19 cellular contexts compared by ENCODE assay signal in genomic region chr7:120021085-120021484, GRCh38.
"Had no signal": no experiment of that assay in that cellular context is flagged by ENCODE, and none has a peak within 500 bp of the region (broad histone marks: within the 10 kb centered on the region; RNA-seq: fewer than 3 reads in every experiment).

No MANE protein-coding gene starts in this region.

- H3K4me1 ChIP-seq: body of pancreas, gastrocnemius medialis, heart right ventricle, pancreas, tibial artery, vagina had no signal

- H3K36me3 Mint-ChIP-seq: stimulated activated effector memory CD8-positive, alpha-beta T cell treated with anti-CD3 and anti-CD28 coated beads, Interleukin-12 subunit alpha, Interleukin-12 subunit beta, amount 100 ng/mL, for 72 hours had no signal

- ATAC-seq: activated CD8-positive, alpha-beta T cell treated with anti-CD3 and anti-CD28 coated beads for 36 hours; body of pancreas; gastrocnemius medialis; heart right ventricle; pancreas; stimulated activated effector memory CD8-positive, alpha-beta T cell treated with anti-CD3 and anti-CD28 coated beads, Interleukin-12 subunit alpha, Interleukin-12 subunit beta, amount 100 ng/mL, for 72 hours had no signal

- H3K4me1 Mint-ChIP-seq: neural crest cell; stimulated activated effector memory CD8-positive, alpha-beta T cell treated with anti-CD3 and anti-CD28 coated beads, Interleukin-12 subunit alpha, Interleukin-12 subunit beta, amount 100 ng/mL, for 72 hours had no signal

- H3K27ac ChIP-seq: body of pancreas, dorsolateral prefrontal cortex, esophagus muscularis mucosa, gastrocnemius medialis, heart right ventricle, pancreas, skin epidermis, tibial artery, vagina, WERI-Rb-1 had no signal

- H3K27ac Mint-ChIP-seq: activated CD8-positive, alpha-beta T cell treated with anti-CD3 and anti-CD28 coated beads for 36 hours; stimulated activated effector memory CD8-positive, alpha-beta T cell treated with anti-CD3 and anti-CD28 coated beads, Interleukin-12 subunit alpha, Interleukin-12 subunit beta, amount 100 ng/mL, for 72 hours had no signal

- H3K9me3 Mint-ChIP-seq: neural crest cell had no signal

- DNase-seq: activated CD4-positive, alpha-beta T cell treated with anti-CD3 and anti-CD28 coated beads for 4 hours; activated CD8-positive, alpha-beta memory T cell treated with anti-CD3 and anti-CD28 coated beads, Interleukin-2, amount 50 U/mL, for 48 hours; activated CD8-positive, alpha-beta T cell treated with anti-CD3 and anti-CD28 coated beads for 36 hours; activated naive CD4-positive, alpha-beta T cell treated with Interleukin-2 at 50 U/mL for 16 hours; body of pancreas; cerebellar nuclear complex; dorsolateral prefrontal cortex; gastrocnemius medialis; heart right ventricle; mesendoderm; pancreas; T-helper 9 cell; tibial artery; WERI-Rb-1 had no signal

- H3K9me3 ChIP-seq: body of pancreas, esophagus muscularis mucosa, gastrocnemius medialis, pancreas, tibial artery, vagina had no signal

- H3K4me3 Mint-ChIP-seq: activated CD8-positive, alpha-beta T cell treated with anti-CD3 and anti-CD28 coated beads for 36 hours; neural crest cell; stimulated activated effector memory CD8-positive, alpha-beta T cell treated with anti-CD3 and anti-CD28 coated beads, Interleukin-12 subunit alpha, Interleukin-12 subunit beta, amount 100 ng/mL, for 72 hours had no signal

- H3K36me3 ChIP-seq: esophagus muscularis mucosa, gastrocnemius medialis, heart right ventricle, pancreas, tibial artery, vagina, WERI-Rb-1 had no signal

- H3K27me3 Mint-ChIP-seq: activated CD8-positive, alpha-beta T cell treated with anti-CD3 and anti-CD28 coated beads for 36 hours had no signal

- H3K27me3 ChIP-seq: body of pancreas, dorsolateral prefrontal cortex, esophagus muscularis mucosa, gastrocnemius medialis, heart right ventricle, pancreas, tibial artery, vagina had no signal

- H3K4me3 ChIP-seq: body of pancreas, dorsolateral prefrontal cortex, esophagus muscularis mucosa, gastrocnemius medialis, heart right ventricle, pancreas, skin epidermis, tibial artery, vagina had no signal
